Comparison of ENCODE assay signal across 13 cellular contexts in the genomic region with DNA sequence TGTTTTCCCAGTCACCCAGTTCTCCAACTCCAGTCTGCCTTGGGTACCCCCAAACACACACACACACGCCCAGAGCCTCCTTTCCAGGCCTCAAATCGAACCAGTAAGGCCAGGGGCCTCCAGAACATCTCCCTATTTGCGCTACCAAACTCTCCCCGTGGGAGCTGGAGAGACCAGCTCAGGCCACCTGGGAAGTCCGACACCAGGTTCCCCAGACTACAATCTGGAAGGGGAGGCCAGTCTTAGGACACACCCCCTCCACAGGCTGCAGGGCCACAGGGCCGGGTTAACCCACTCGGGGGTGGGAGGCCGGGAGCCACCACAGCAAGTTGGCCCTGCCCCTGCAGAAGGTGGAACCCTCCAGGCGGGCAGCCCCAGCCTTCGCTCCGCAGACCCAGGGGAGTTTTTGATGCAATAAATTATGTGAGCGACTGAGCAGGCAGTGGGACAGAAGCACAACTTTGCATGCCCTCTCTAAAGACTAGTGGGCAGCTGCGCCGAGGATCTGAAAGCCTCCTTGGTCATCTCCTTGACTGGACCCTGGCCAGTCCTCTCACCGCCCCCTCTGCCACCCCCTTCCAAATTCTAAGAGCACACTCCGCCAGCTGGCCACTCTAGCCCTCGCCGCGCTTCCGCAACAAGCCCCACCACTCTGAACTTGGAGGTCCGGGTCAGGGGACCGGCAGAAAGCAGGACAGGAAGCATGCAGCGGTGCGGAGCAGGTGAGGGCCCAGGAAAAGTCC. TPM values are rescaled to one million over a fixed set of nuclear protein-coding genes. Genes with fewer than 3 reads are reported as not detected.
DNase-seq lines count a peak whose midpoint lies in the region; ATAC-seq and TF ChIP-seq lines count a peak whose summit lies in the region.
"Had no signal": no experiment of that assay in that cellular context is flagged by ENCODE, and none has a peak within 500 bp of the region (broad histone marks: within the 10 kb centered on the region; RNA-seq: fewer than 3 reads in every experiment).

No MANE protein-coding gene starts in this region.

- POLR2A ChIA-PET in activated CD4-positive, alpha-beta T cell treated with anti-CD3 and anti-CD28 coated beads for 36 hours (lab: Charles Lee), result no interaction called here

- intact Hi-C loops in activated CD4-positive, alpha-beta T cell treated with anti-CD3 and anti-CD28 coated beads for 36 hours (cut with DNase I, micrococcal nuclease), result no loop called here

- H3K4me1 ChIP-seq in mesenchymal stem cell (ENCODE audit: control insufficient read depth, insufficient read depth, low read depth, low read length) (peaks cover 50% of the 10 kb centered on the region), smooth muscle cell (ENCODE audit: low read depth) (peaks cover 20% of the 10 kb centered on the region)

- H3K27me3 Mint-ChIP-seq in activated CD4-positive, alpha-beta T cell treated with anti-CD3 and anti-CD28 coated beads for 36 hours, result peaks cover 52% of the 10 kb centered on the region

- H2AFZ ChIP-seq in mesenchymal stem cell (ENCODE audit: low read depth, low read length), result no peak overlapping the region
- no peak overlapping the region for H2AFZ ChIP-seq in smooth muscle cell (ENCODE audit: low read depth)

- H3K18ac ChIP-seq in mesenchymal stem cell (ENCODE audit: low read depth in 1 of 2, low read length in 2 of 2), result peak overlapping the region; percentile 22 to 34

- H3K27me3 ChIP-seq in mesenchymal stem cell (ENCODE audit: control insufficient read depth in 1 of 2, insufficient read depth in 1 of 2, low read length in 2 of 2) (peaks cover 13 to 81% of the 10 kb centered on the region in 2 experiments), smooth muscle cell (ENCODE audit: low read depth) (no peaks in the 10 kb centered on the region)

- ATAC-seq in activated CD4-positive, alpha-beta T cell treated with anti-CD3 and anti-CD28 coated beads for 36 hours, result no peak

- CTCF ChIA-PET in activated CD4-positive, alpha-beta T cell treated with anti-CD3 and anti-CD28 coated beads for 36 hours (lab: Charles Lee), result interaction anchor here (0.8 to 2.6 kb wide), 2 partner anchors 15 to 47 kb away, joined by 3 to 15 read pairs; no protein-coding TSS in a partner anchor

- H4K8ac ChIP-seq in mesenchymal stem cell (ENCODE audit: low read length), result peak overlapping the region; percentile 39

- no peak overlapping the region for H2AK5ac ChIP-seq in mesenchymal stem cell (ENCODE audit: low read length, severe bottlenecking)

- peaks cover 9% of the 10 kb centered on the region for H3K79me1 ChIP-seq in mesenchymal stem cell (replicated peaks; ENCODE audit: low read length, poor library complexity, severe bottlenecking)

- no peak overlapping the region for H2BK5ac ChIP-seq in mesenchymal stem cell (ENCODE audit: low read depth, low read length, poor library complexity, severe bottlenecking)

- no peak overlapping the region for H3K4me3 Mint-ChIP-seq in activated CD4-positive, alpha-beta T cell treated with anti-CD3 and anti-CD28 coated beads for 36 hours
- H3K4me3 Mint-ChIP-seq: activated CD4-positive, alpha-beta memory T cell treated with anti-CD3 and anti-CD28 coated beads, Interleukin-2, amount 10 ng/mL, durations not matched to agents 7 days and 5 days had no signal

- peaks cover 9% of the 10 kb centered on the region for H3K4me1 Mint-ChIP-seq in activated CD4-positive, alpha-beta T cell treated with anti-CD3 and anti-CD28 coated beads for 36 hours

- H3K9me3 ChIP-seq in mesenchymal stem cell (ENCODE audit: control insufficient read depth, low read length) (no peaks in the 10 kb centered on the region), smooth muscle cell (replicated peaks; ENCODE audit: low read depth) (no peaks in the 10 kb centered on the region)
- H3K9me3 ChIP-seq: thyroid gland had no signal

- no peak overlapping the region for H4K91ac ChIP-seq in mesenchymal stem cell (ENCODE audit: low read length)

- H3K14ac ChIP-seq in mesenchymal stem cell (ENCODE audit: low read length in 2 of 2), result peak overlapping the region in 1 of 2 experiments; percentile 90

- no peak overlapping the region for H2BK12ac ChIP-seq in mesenchymal stem cell (ENCODE audit: low read length in 2 of 2)

- no peaks in the 10 kb centered on the region for H3K36me3 Mint-ChIP-seq in activated CD4-positive, alpha-beta T cell treated with anti-CD3 and anti-CD28 coated beads for 36 hours (ENCODE audit: low read depth)

- no peak overlapping the region for H3K4ac ChIP-seq in mesenchymal stem cell (ENCODE audit: low read depth in 1 of 2, low read length in 2 of 2)

- peaks cover 70% of the 10 kb centered on the region for H3F3A ChIP-seq in smooth muscle cell (ENCODE audit: low read depth)

- peak; percentile 4 for DNase-seq in activated CD4-positive, alpha-beta T cell treated with anti-CD3 and anti-CD28 coated beads for 36 hours
- DNase-seq in activated CD4-positive, alpha-beta T cell treated with anti-CD3 and anti-CD28 coated beads, Interleukin-2, amount 50 U/mL, for 1 hour, result no peak
- DNase-seq in coronary artery (ENCODE audit: low spot score), result no peak
- no peak for DNase-seq in mesenchymal stem cell
- DNase-seq in smooth muscle cell (lab: John Stamatoyannopoulos, UW; ENCODE audit: unreplicated experiment), result no peak
- no peak for DNase-seq in NK-92 treated with Interleukin-12 subunit alpha and Interleukin-12 subunit beta, amount 100 ng/mL, for 24 hours (lab: John Stamatoyannopoulos, UW)
- no peak for DNase-seq in EL
- DNase-seq in DMS79 treated with DMSO at 0.1 percent for 48 hours (lab: John Stamatoyannopoulos, UW), result no peak
- DNase-seq: activated CD4-positive, alpha-beta memory T cell treated with anti-CD3 and anti-CD28 coated beads, Interleukin-2, amount 10 ng/mL, durations not matched to agents 7 days and 5 days; stimulated activated CD4-positive, alpha-beta T cell treated with anti-CD3 and anti-CD28 coated beads, Interleukin-12 subunit alpha, Interleukin-12 subunit beta, amount 100 ng/mL, for 4 hours had no signal

- H3K79me2 ChIP-seq in smooth muscle cell (ENCODE audit: low read depth), result peaks cover 74% of the 10 kb centered on the region

- H3K9ac ChIP-seq in mesenchymal stem cell (ENCODE audit: low read length) (no peak overlapping the region), smooth muscle cell (ENCODE audit: low read depth) (peak overlapping the region; percentile 62)

- H3K36me3 ChIP-seq in mesenchymal stem cell (ENCODE audit: control insufficient read depth in 1 of 2, insufficient read depth in 2 of 2, low read depth in 1 of 2, low read length in 2 of 2) (peaks cover 0 to 33% of the 10 kb centered on the region in 2 experiments), smooth muscle cell (ENCODE audit: low read depth) (no peaks in the 10 kb centered on the region)
- H3K36me3 ChIP-seq: thyroid gland had no signal

- no peak overlapping the region for H2BK15ac ChIP-seq in mesenchymal stem cell (ENCODE audit: low read depth, poor library complexity, severe bottlenecking)

- H3K27ac Mint-ChIP-seq in activated CD4-positive, alpha-beta T cell treated with anti-CD3 and anti-CD28 coated beads for 36 hours, result no peak overlapping the region
- H3K27ac Mint-ChIP-seq: activated CD4-positive, alpha-beta memory T cell treated with anti-CD3 and anti-CD28 coated beads, Interleukin-2, amount 10 ng/mL, durations not matched to agents 7 days and 5 days had no signal

- 44% methylated on average over 23 of the region's 24 CpGs for WGBS in mesenchymal stem cell
- 50% methylated on average over 24 of the region's 24 CpGs for WGBS in smooth muscle cell (ENCODE audit: low lambda C conversion rate)

- H3K4me3 ChIP-seq in coronary artery (peak overlapping the region; percentile 68), mesenchymal stem cell (ENCODE audit: insufficient read depth in 1 of 2, low read depth in 1 of 2, low read length in 2 of 2) (peak overlapping the region in 1 of 2 experiments; percentile 61), smooth muscle cell (peak overlapping the region; percentile 92)

- H3K4me2 ChIP-seq in mesenchymal stem cell (ENCODE audit: low read length, poor library complexity, severe bottlenecking) (peak overlapping the region; percentile 88), smooth muscle cell (peak overlapping the region; percentile 98)

- peak overlapping the region in 1 of 2 experiments; percentile 15 for H3K23ac ChIP-seq in mesenchymal stem cell (ENCODE audit: low read length in 2 of 2)

- H2BK120ac ChIP-seq in mesenchymal stem cell (ENCODE audit: low read depth, low read length), result no peak overlapping the region

- no peak overlapping the region for H3K27ac ChIP-seq in coronary artery
- H3K27ac ChIP-seq in mesenchymal stem cell (ENCODE audit: low read length, poor library complexity, severe bottlenecking), result no peak overlapping the region
- no peak overlapping the region for H3K27ac ChIP-seq in smooth muscle cell (ENCODE audit: low read depth)
- H3K27ac ChIP-seq: 22Rv1, thyroid gland had no signal

- H4K20me1 ChIP-seq in smooth muscle cell (ENCODE audit: low read depth), result peaks cover 76% of the 10 kb centered on the region

- H3K9me3 Mint-ChIP-seq in activated CD4-positive, alpha-beta T cell treated with anti-CD3 and anti-CD28 coated beads for 36 hours (ENCODE audit: low read depth), result peaks cover 1% of the 10 kb centered on the region

- TF ChIP-seq CTCF in coronary artery (IDR thresholded peaks at IDR 0.05), result no peak
- no peak for TF ChIP-seq CTCF in smooth muscle cell (IDR thresholded peaks at IDR 0.05; ENCODE audit: borderline replicate concordance, insufficient read depth, poor library complexity, severe bottlenecking)

RNA-seq across cellular contexts. Expression of a gene that starts 2.8 kb away (rescaled TPM):
- 1 to 10 TPM; 8.6 to 9.2 TPM for total RNA-seq in activated CD4-positive, alpha-beta T cell treated with anti-CD3 and anti-CD28 coated beads for 36 hours
- 374 TPM for polyA plus RNA-seq in mesenchymal stem cell (2013, experiment 1 of 2)
- 355 TPM for polyA plus RNA-seq in mesenchymal stem cell (2013, experiment 2 of 2)
- 2,086 and 2,274 TPM in 2 replicates for total RNA-seq in smooth muscle cell
- polyA plus RNA-seq in smooth muscle cell, result 3,825 and 3,877 TPM in 2 replicates

RNA-seq across cellular contexts. Expression of a gene that starts 24.6 kb away (rescaled TPM):
- not detected for total RNA-seq in activated CD4-positive, alpha-beta T cell treated with anti-CD3 and anti-CD28 coated beads for 36 hours
- polyA plus RNA-seq in mesenchymal stem cell (2013, experiment 1 of 2), result not detected
- polyA plus RNA-seq in mesenchymal stem cell (2013, experiment 2 of 2), result not detected
- not detected in 2 replicates for total RNA-seq in smooth muscle cell
- not detected in 2 replicates for polyA plus RNA-seq in smooth muscle cell
- total RNA-seq: activated CD4-positive, alpha-beta memory T cell treated with anti-CD3 and anti-CD28 coated beads, Interleukin-2, amount 10 ng/mL, durations not matched to agents 7 days and 5 days; cerebellum; thyroid gland had no signal

RNA-seq across cellular contexts. Expression of a gene that starts 35.2 kb away (rescaled TPM):
- total RNA-seq in activated CD4-positive, alpha-beta T cell treated with anti-CD3 and anti-CD28 coated beads for 36 hours, result not detected
- polyA plus RNA-seq in mesenchymal stem cell (2013, experiment 1 of 2), result not detected
- not detected for polyA plus RNA-seq in mesenchymal stem cell (2013, experiment 2 of 2)
- total RNA-seq in smooth muscle cell, result not detected in 2 replicates
- polyA plus RNA-seq in smooth muscle cell, result not detected in 2 replicates
- total RNA-seq: activated CD4-positive, alpha-beta memory T cell treated with anti-CD3 and anti-CD28 coated beads, Interleukin-2, amount 10 ng/mL, durations not matched to agents 7 days and 5 days; thyroid gland had no signal

Comparison
In these comparisons a context has a peak if more than half of its experiments do, and no peak if none do; other contexts are left out.
1. RNA of a gene that starts 2.8 kb away (total RNA-seq): 2,086 to 2,274 TPM in smooth muscle cell; 8.6 to 9.2 TPM in activated CD4-positive, alpha-beta T cell treated with anti-CD3 and anti-CD28 coated beads for 36 hours; every median in the first group is over 100 times any median in the second.